ENCODE assay signal across 15 cellular contexts in genomic region chr20:2236266-2236665, GRCh38. TPM values are rescaled to one million over a fixed set of nuclear protein-coding genes. Genes with fewer than 3 reads are reported as not detected.
DNase-seq lines count a peak whose midpoint lies in the region; ATAC-seq and TF ChIP-seq lines count a peak whose summit lies in the region.
"Had no signal": no experiment of that assay in that cellular context is flagged by ENCODE, and none has a peak within 500 bp of the region (broad histone marks: within the 10 kb centered on the region; RNA-seq: fewer than 3 reads in every experiment).

No MANE protein-coding gene starts in this region.

- intact Hi-C loops in psoas muscle (cut with DNase I): no loop called here

- H3K4me3 ChIP-seq in GM23248 (no peak overlapping the region), RWPE2 (ENCODE audit: severe bottlenecking) (no peak overlapping the region), fibroblast of pulmonary artery (replicated peaks; ENCODE audit: low read depth, low read length) (no peak overlapping the region), psoas muscle (no peak overlapping the region)
- H3K4me3 ChIP-seq: adrenal gland, thyroid gland had no signal

- peaks cover 26% of the 10 kb centered on the region for H3F3A ChIP-seq in GM23248 (ENCODE audit: insufficient read depth)

- H3K9me3 ChIP-seq in GM23248 (ENCODE audit: low read depth) (no peaks in the 10 kb centered on the region), RWPE2 (ENCODE audit: severe bottlenecking) (no peaks in the 10 kb centered on the region), psoas muscle (no peaks in the 10 kb centered on the region)
- H3K9me3 ChIP-seq: adrenal gland, thyroid gland had no signal

- peaks cover 23% of the 10 kb centered on the region for H3K4me1 ChIP-seq in GM23248 (ENCODE audit: insufficient read depth)
- H3K4me1 ChIP-seq in RWPE2 (ENCODE audit: insufficient read depth, poor library complexity, severe bottlenecking): peaks cover 6% of the 10 kb centered on the region
- no peaks in the 10 kb centered on the region for H3K4me1 ChIP-seq in psoas muscle
- H3K4me1 ChIP-seq: adrenal gland had no signal

- peak overlapping the region; percentile 72 for H3K27ac ChIP-seq in GM23248
- H3K27ac ChIP-seq in RWPE2 (ENCODE audit: poor library complexity, severe bottlenecking): peak overlapping the region; percentile 37
- H3K27ac ChIP-seq in psoas muscle: peak overlapping the region; percentile 50
- H3K27ac ChIP-seq: adrenal gland, thyroid gland had no signal

- TF ChIP-seq CTCF in RWPE2 (IDR thresholded peaks at IDR 0.05; ENCODE audit: poor library complexity, severe bottlenecking) (no peak), fibroblast of pulmonary artery (IDR thresholded peaks at IDR 0.05; ENCODE audit: low read length, missing control alignments) (no peak), psoas muscle (IDR thresholded peaks at IDR 0.05) (no peak)

- H3K9ac ChIP-seq in GM23248: peak overlapping the region; percentile 10; the same call in 1 of the 2 replicates

- H3K9me2 ChIP-seq in GM23248 (ENCODE audit: insufficient read depth): no peaks in the 10 kb centered on the region

- H3K27me3 ChIP-seq in GM23248 (replicated peaks; ENCODE audit: insufficient read depth) (no peaks in the 10 kb centered on the region), RWPE2 (ENCODE audit: insufficient read depth, poor library complexity, severe bottlenecking) (no peaks in the 10 kb centered on the region), psoas muscle (ENCODE audit: insufficient read depth in 3 of 3, low read length in 2 of 3) (peaks cover 0 to 7% (median 0%) of the 10 kb centered on the region in 3 donors)
- H3K27me3 ChIP-seq: adrenal gland, thyroid gland had no signal

- 85 to 86% methylated on average over 13 of the region's 13 CpGs for WGBS in GM23248 (ENCODE audit: low coverage in 1 of 2, low lambda C conversion rate in 2 of 2, missing lambda C conversion rate in 2 of 2), 2 experiments
- WGBS in psoas muscle, 3 donors: 65 to 72% (median 65%) methylated on average over 13 of the region's 13 CpGs

- H3K79me2 ChIP-seq in GM23248 (ENCODE audit: insufficient read depth): no peaks in the 10 kb centered on the region

- H4K20me1 ChIP-seq in GM23248 (ENCODE audit: insufficient read depth): no peaks in the 10 kb centered on the region

- peak overlapping the region; percentile 26; the same call in 1 of the 2 replicates for H2AFZ ChIP-seq in GM23248

- no peak for DNase-seq in GM23248
- DNase-seq in RWPE2 (ENCODE audit: low spot score): no peak
- DNase-seq in fibroblast of pulmonary artery (ENCODE audit: low read depth): peak; percentile 62
- no peak for DNase-seq in psoas muscle
- DNase-seq: CD4-positive, alpha-beta T cell; NCI-H2029 treated with DMSO at 0.1 percent for 48 hours; thyroid gland had no signal

- no peaks in the 10 kb centered on the region for H3K36me3 ChIP-seq in GM23248 (ENCODE audit: low read depth)
- no peaks in the 10 kb centered on the region for H3K36me3 ChIP-seq in RWPE2 (ENCODE audit: low read depth)
- H3K36me3 ChIP-seq in psoas muscle (ENCODE audit: insufficient read depth in 1 of 2, low read depth in 1 of 2): no peaks in the 10 kb centered on the region
- H3K36me3 ChIP-seq: adrenal gland, thyroid gland had no signal

- peak overlapping the region; percentile 5 for H3K4me2 ChIP-seq in GM23248 (ENCODE audit: unreplicated experiment)

- ATAC-seq in RWPE2 (ENCODE audit: low read depth): no peak
- ATAC-seq in psoas muscle: peak; percentile 23 to 42 (median 32)
- no peak for ATAC-seq in HG03571 (IDR thresholded peaks at IDR 0.05; ENCODE audit: unreplicated experiment)
- ATAC-seq in GM21423 (IDR thresholded peaks at IDR 0.05; ENCODE audit: unreplicated experiment): no peak
- no peak for ATAC-seq in HG03457 (IDR thresholded peaks at IDR 0.05; ENCODE audit: unreplicated experiment)
- ATAC-seq in HG02870 (IDR thresholded peaks at IDR 0.05; ENCODE audit: unreplicated experiment): no peak
- ATAC-seq: natural killer cell treated with Interleukin-12 subunit alpha and Interleukin-12 subunit beta and Interleukin-15 and Interleukin-18, amount 100 ng/mL, for 72 hours had no signal

- in situ Hi-C loops in GM23248 (cut with MboI): no loop called here

RNA-seq across cellular contexts. Expression of gene TGM3, which starts 59.5 kb away (rescaled TPM):
- 0.11 TPM in 1 of 2 replicates, not detected in the other for total RNA-seq in GM23248 (2014; rRNA removed; shearing (Covaris generic))
- polyA plus RNA-seq in GM23248 (2016; fragmentation: Nextera tagmentation; extraction: Ambion mirVana) (0.14 and 0.25 TPM in 2 replicates), psoas muscle (under 1 TPM in 2 of 3 donors, not detected in 1; 0.07 to 0.14 TPM)
- under 1 TPM in 1 of 4 donors, not detected in 3; 0.11 TPM for total RNA-seq in psoas muscle
- total RNA-seq: CD4-positive, alpha-beta T cell; glomerular endothelial cell; kidney epithelial cell; natural killer cell treated with Interleukin-12 subunit alpha and Interleukin-12 subunit beta and Interleukin-15 and Interleukin-18, amount 100 ng/mL, for 72 hours; thyroid gland had no signal

Comparison
In these comparisons a context has a peak if more than half of its experiments do, and no peak if none do; other contexts are left out.
1. ATAC-seq: peak in psoas muscle (4 of 4); none in RWPE2 (single experiment), HG03571 (single experiment), GM21423 (single experiment), HG03457 (single experiment) and HG02870 (single experiment).
2. Peak in every context shown above with its lines, with median percentiles within 50 percentile points of each other: H3K27ac ChIP-seq.